In genomic region chr19:45352471-45352870, GRCh38 we compare ENCODE assay signal across 21 cellular contexts. TPM values are rescaled to one million over a fixed set of nuclear protein-coding genes. Genes with fewer than 3 reads are reported as not detected.
A peak's percentile ranks its signal among the peaks of the same experiment; 100 is the strongest.
DNase-seq lines count a peak whose midpoint lies in the region; ATAC-seq and TF ChIP-seq lines count a peak whose summit lies in the region.
"Had no signal": no experiment of that assay in that cellular context is flagged by ENCODE, and none has a peak within 500 bp of the region (broad histone marks: within the 10 kb centered on the region; RNA-seq: fewer than 3 reads in every experiment).

No MANE protein-coding gene starts in this region.

- H3K18ac ChIP-seq in trophoblast cell (ENCODE audit: low read length) = no peak overlapping the region

- H2AK5ac ChIP-seq in trophoblast cell (ENCODE audit: low read length) = no peak overlapping the region

- H2BK5ac ChIP-seq in trophoblast cell (ENCODE audit: low read depth, low read length, poor library complexity) = no peak overlapping the region

- no peak overlapping the region for H3K27ac ChIP-seq in trophoblast cell (ENCODE audit: low read depth, low read length)
- H3K27ac ChIP-seq: BLaER1, C4-2B had no signal

- H3K79me2 ChIP-seq in trophoblast cell (ENCODE audit: control insufficient read depth, insufficient read depth, low read length, poor library complexity) = no peaks in the 10 kb centered on the region

- no peak overlapping the region for H3K27ac Mint-ChIP-seq in activated T-helper 2 cell treated with anti-CD3 and anti-CD28 coated beads, Interferon-gamma antibody, Interleukin-2, Interleukin-4, amounts not matched to agents 10 μg/mL and 5 μg/mL and 100 μg/mL, durations not matched to agents 14 hours and 24 hours and 36 hours
- H3K27ac Mint-ChIP-seq: CD4-positive, CD25-positive, alpha-beta regulatory T cell; CD8-positive, alpha-beta T cell had no signal

- peak; percentile 21 for DNase-seq in D341Med (ENCODE audit: low spot score)
- DNase-seq in H7 = peak; percentile 62
- DNase-seq in epidermal melanocyte (ENCODE audit: insufficient read length, low spot score) = peak; percentile 11
- no peak for DNase-seq in trophoblast cell
- DNase-seq in BE2C = no peak
- no peak for DNase-seq in activated T-helper 2 cell treated with anti-CD3 and anti-CD28 coated beads, Interferon-gamma antibody, Interleukin-2, Interleukin-4, amounts not matched to agents 10 μg/mL and 5 μg/mL and 100 μg/mL, durations not matched to agents 14 hours and 24 hours and 36 hours (ENCODE audit: low spot score)
- DNase-seq: Caco-2; CD4-positive, CD25-positive, alpha-beta regulatory T cell; CD8-positive, alpha-beta T cell; DMS53; DMS79 treated with DMSO at 0.1 percent for 48 hours; GF-D8; GOT3; H9 had no signal

- H3K4me3 Mint-ChIP-seq in activated T-helper 2 cell treated with anti-CD3 and anti-CD28 coated beads, Interferon-gamma antibody, Interleukin-2, Interleukin-4, amounts not matched to agents 10 μg/mL and 5 μg/mL and 100 μg/mL, durations not matched to agents 14 hours and 24 hours and 36 hours (ENCODE audit: low read depth) = no peak overlapping the region
- H3K4me3 Mint-ChIP-seq: CD4-positive, CD25-positive, alpha-beta regulatory T cell; CD8-positive, alpha-beta T cell; H9 had no signal

- H4K8ac ChIP-seq in trophoblast cell (ENCODE audit: low read depth, low read length) = no peak overlapping the region

- no peak overlapping the region for H4K91ac ChIP-seq in trophoblast cell (ENCODE audit: low read depth, low read length)

- no peak overlapping the region for H3K4ac ChIP-seq in trophoblast cell (ENCODE audit: low read depth, low read length)

- intact Hi-C loops in activated T-helper 2 cell treated with anti-CD3 and anti-CD28 coated beads, Interferon-gamma antibody, Interleukin-2, Interleukin-4, amounts not matched to agents 10 μg/mL and 5 μg/mL and 100 μg/mL, durations not matched to agents 14 hours and 24 hours and 36 hours (cut with micrococcal nuclease) = no loop called here

- H3K4me2 ChIP-seq in trophoblast cell (ENCODE audit: low read length) = no peak overlapping the region
- H3K4me2 ChIP-seq: BLaER1 had no signal

- no peak overlapping the region for H2AFZ ChIP-seq in trophoblast cell (ENCODE audit: insufficient read depth, low read length, poor library complexity)

- no peak overlapping the region for H2BK120ac ChIP-seq in trophoblast cell (ENCODE audit: insufficient read depth, low read length, poor library complexity)

- H3K9ac ChIP-seq in trophoblast cell (ENCODE audit: low read length) = no peak overlapping the region
- H3K9ac ChIP-seq: BLaER1 had no signal

- H3K36me3 Mint-ChIP-seq in activated T-helper 2 cell treated with anti-CD3 and anti-CD28 coated beads, Interferon-gamma antibody, Interleukin-2, Interleukin-4, amounts not matched to agents 10 μg/mL and 5 μg/mL and 100 μg/mL, durations not matched to agents 14 hours and 24 hours and 36 hours (ENCODE audit: low read depth) = peaks cover 24% of the 10 kb centered on the region

- no peak overlapping the region for H3K23ac ChIP-seq in trophoblast cell (ENCODE audit: low read length)

- no peaks in the 10 kb centered on the region for H3K27me3 ChIP-seq in H7 (ENCODE audit: control insufficient read depth, insufficient read depth, low read length)
- H3K27me3 ChIP-seq in trophoblast cell (ENCODE audit: insufficient read depth, low read length) = no peaks in the 10 kb centered on the region
- peaks cover 9% of the 10 kb centered on the region for H3K27me3 ChIP-seq in BE2C
- H3K27me3 ChIP-seq: BLaER1 had no signal

- TF ChIP-seq CTCF in BE2C (IDR thresholded peaks at IDR 0.05; ENCODE audit: low read depth, low read length) = no peak

- no peak overlapping the region for H3K14ac ChIP-seq in trophoblast cell (ENCODE audit: low read length)

- H2BK12ac ChIP-seq in trophoblast cell (ENCODE audit: low read length) = no peak overlapping the region

- no peak overlapping the region for H4K12ac ChIP-seq in trophoblast cell (ENCODE audit: low read depth, low read length)

- H3K9me3 Mint-ChIP-seq in activated T-helper 2 cell treated with anti-CD3 and anti-CD28 coated beads, Interferon-gamma antibody, Interleukin-2, Interleukin-4, amounts not matched to agents 10 μg/mL and 5 μg/mL and 100 μg/mL, durations not matched to agents 14 hours and 24 hours and 36 hours = no peaks in the 10 kb centered on the region
- H3K9me3 Mint-ChIP-seq: CD4-positive, CD25-positive, alpha-beta regulatory T cell; CD8-positive, alpha-beta T cell; H9 had no signal

- H3K4me3 ChIP-seq in H7 (ENCODE audit: insufficient read depth, low read depth, low read length) (no peak overlapping the region), trophoblast cell (ENCODE audit: low read depth, low read length) (peak overlapping the region; percentile 7), BE2C (ENCODE audit: low read depth, low read length) (no peak overlapping the region)
- H3K4me3 ChIP-seq: BLaER1 had no signal

- H3K27me3 Mint-ChIP-seq in activated T-helper 2 cell treated with anti-CD3 and anti-CD28 coated beads, Interferon-gamma antibody, Interleukin-2, Interleukin-4, amounts not matched to agents 10 μg/mL and 5 μg/mL and 100 μg/mL, durations not matched to agents 14 hours and 24 hours and 36 hours (ENCODE audit: low read depth) = no peaks in the 10 kb centered on the region
- H3K27me3 Mint-ChIP-seq: CD4-positive, CD25-positive, alpha-beta regulatory T cell had no signal

- ATAC-seq in HG03097 (IDR thresholded peaks at IDR 0.05; ENCODE audit: low FRiP score, unreplicated experiment) (no peak), HG03135 (IDR thresholded peaks at IDR 0.05; ENCODE audit: unreplicated experiment) (no peak)
- ATAC-seq: CD8-positive, alpha-beta T cell; HCT116 had no signal

- H3K36me3 ChIP-seq in H7 (replicated peaks; ENCODE audit: control insufficient read depth, insufficient read depth, low read length) (peaks cover 45% of the 10 kb centered on the region), trophoblast cell (ENCODE audit: control insufficient read depth in 1 of 2, insufficient read depth in 2 of 2, low read length in 2 of 2) (peaks cover 72 to 81% of the 10 kb centered on the region in 2 experiments), BE2C (peaks cover 7% of the 10 kb centered on the region; the same call in 1 of the 2 replicates)

- no CpG with 5 or more reads among the region's 20 CpGs for WGBS in trophoblast cell (ENCODE audit: extremely low coverage, insufficient coverage, insufficient read length)

- no peaks in the 10 kb centered on the region for H3K79me1 ChIP-seq in trophoblast cell (ENCODE audit: low read length)

- H3K9me3 ChIP-seq in trophoblast cell (ENCODE audit: insufficient read depth, low read depth, low read length) (peaks cover 4% of the 10 kb centered on the region), BE2C (no peaks in the 10 kb centered on the region; the same call in 1 of the 2 replicates)
- H3K9me3 ChIP-seq: BLaER1, Caco-2 had no signal

- no peaks in the 10 kb centered on the region for H3K4me1 ChIP-seq in trophoblast cell (ENCODE audit: control insufficient read depth in 1 of 2, insufficient read depth in 2 of 2, low read length in 2 of 2)
- H3K4me1 ChIP-seq in BE2C = no peaks in the 10 kb centered on the region
- H3K4me1 ChIP-seq: BLaER1, Caco-2 had no signal

- H3K4me1 Mint-ChIP-seq in activated T-helper 2 cell treated with anti-CD3 and anti-CD28 coated beads, Interferon-gamma antibody, Interleukin-2, Interleukin-4, amounts not matched to agents 10 μg/mL and 5 μg/mL and 100 μg/mL, durations not matched to agents 14 hours and 24 hours and 36 hours (ENCODE audit: low read depth) = no peaks in the 10 kb centered on the region

RNA-seq across cellular contexts. Expression of gene KLC3, which starts 11.9 kb away (rescaled TPM):
- total RNA-seq in H7 (2014; rRNA removed; shearing (Covaris generic)) = 1.6 and 1.8 TPM in 2 replicates
- polyA plus RNA-seq in trophoblast cell (2013) = 1.7 and 1.9 TPM in 2 replicates
- not detected for polyA plus RNA-seq in BE2C (2012; ENCODE audit: insufficient read depth, insufficient read length, low read depth)
- total RNA-seq in activated T-helper 2 cell treated with anti-CD3 and anti-CD28 coated beads, Interferon-gamma antibody, Interleukin-2, Interleukin-4, amounts not matched to agents 10 μg/mL and 5 μg/mL and 100 μg/mL, durations not matched to agents 14 hours and 24 hours and 36 hours = 0.18 TPM in 1 of 2 replicates, not detected in the other
- total RNA-seq: A172; CD8-positive, alpha-beta T cell had no signal
- polyA plus RNA-seq: CD4-positive, CD25-positive, alpha-beta regulatory T cell had no signal

RNA-seq across cellular contexts. Expression of gene ERCC2, which starts 17.9 kb away (rescaled TPM):
- 48.7 and 54.2 TPM in 2 replicates for total RNA-seq in H7 (2014; rRNA removed; shearing (Covaris generic))
- polyA plus RNA-seq in trophoblast cell (2013) = 28.2 and 30.2 TPM in 2 replicates
- polyA plus RNA-seq in BE2C (2012; ENCODE audit: insufficient read depth, insufficient read length, low read depth) = 23.3 TPM
- 32.6 and 34.5 TPM in 2 replicates for total RNA-seq in activated T-helper 2 cell treated with anti-CD3 and anti-CD28 coated beads, Interferon-gamma antibody, Interleukin-2, Interleukin-4, amounts not matched to agents 10 μg/mL and 5 μg/mL and 100 μg/mL, durations not matched to agents 14 hours and 24 hours and 36 hours

RNA-seq across cellular contexts. Expression of gene CKM, which starts 29.8 kb away (rescaled TPM):
- total RNA-seq in H7 (2014; rRNA removed; shearing (Covaris generic)) = not detected in 2 replicates
- polyA plus RNA-seq in trophoblast cell (2013) = 0.03 TPM in 1 of 2 replicates, not detected in the other
- polyA plus RNA-seq in BE2C (2012; ENCODE audit: insufficient read depth, insufficient read length, low read depth) = 1.0 TPM
- not detected in 2 replicates for total RNA-seq in activated T-helper 2 cell treated with anti-CD3 and anti-CD28 coated beads, Interferon-gamma antibody, Interleukin-2, Interleukin-4, amounts not matched to agents 10 μg/mL and 5 μg/mL and 100 μg/mL, durations not matched to agents 14 hours and 24 hours and 36 hours
- total RNA-seq: A172; A673; Caco-2; CD4-positive, CD25-positive, alpha-beta regulatory T cell; CD8-positive, alpha-beta T cell; H9 had no signal
- polyA plus RNA-seq: CD4-positive, CD25-positive, alpha-beta regulatory T cell had no signal

RNA-seq across cellular contexts. Expression of gene PPP1R13L, which starts 52.4 kb away (rescaled TPM):
- 12.8 and 18.9 TPM in 2 replicates for total RNA-seq in H7 (2014; rRNA removed; shearing (Covaris generic))
- 190 TPM in 2 replicates for polyA plus RNA-seq in trophoblast cell (2013)
- polyA plus RNA-seq in BE2C (2012; ENCODE audit: insufficient read depth, insufficient read length, low read depth) = 0.77 TPM
- total RNA-seq in activated T-helper 2 cell treated with anti-CD3 and anti-CD28 coated beads, Interferon-gamma antibody, Interleukin-2, Interleukin-4, amounts not matched to agents 10 μg/mL and 5 μg/mL and 100 μg/mL, durations not matched to agents 14 hours and 24 hours and 36 hours = 12.8 and 16.6 TPM in 2 replicates

RNA-seq across cellular contexts. Expression of gene POLR1G, which starts 54.0 kb away (rescaled TPM):
- 35.8 and 39.6 TPM in 2 replicates for total RNA-seq in H7 (2014; rRNA removed; shearing (Covaris generic))
- 10.8 and 11.1 TPM in 2 replicates for polyA plus RNA-seq in trophoblast cell (2013)
- polyA plus RNA-seq in BE2C (2012; ENCODE audit: insufficient read depth, insufficient read length, low read depth) = 16.9 TPM
- total RNA-seq in activated T-helper 2 cell treated with anti-CD3 and anti-CD28 coated beads, Interferon-gamma antibody, Interleukin-2, Interleukin-4, amounts not matched to agents 10 μg/mL and 5 μg/mL and 100 μg/mL, durations not matched to agents 14 hours and 24 hours and 36 hours = 16.1 and 16.7 TPM in 2 replicates

Comparison
In these comparisons a context has a peak if more than half of its experiments do, and no peak if none do; other contexts are left out.
1. DNase-seq: peak in D341Med (single experiment), H7 (single experiment) and epidermal melanocyte (single experiment); none in trophoblast cell (0 of 2), BE2C (single experiment) and activated T-helper 2 cell treated with anti-CD3 and anti-CD28 coated beads, Interferon-gamma antibody, Interleukin-2, Interleukin-4, amounts not matched to agents 10 μg/mL and 5 μg/mL and 100 μg/mL, durations not matched to agents 14 hours and 24 hours and 36 hours (single experiment).